In genomic region chr2:231463698-231464575, GRCh38 we compare ENCODE assay signal across 8 cellular contexts.
DNase-seq lines count a peak whose midpoint lies in the region; ATAC-seq and TF ChIP-seq lines count a peak whose summit lies in the region.

NCL (minus strand) TSS chr2:231464484; CDS start chr2:231464353, 131 bp downstream.

- POLR2A ChIA-PET in AG04449 (lab: Yijun Ruan, JAX) = interaction anchor here (0.6 to 2.8 kb wide), 22 partner anchors 10 to 735 kb away, joined by 3 to 56 read pairs (median 4); partner anchors contain the start of gene PTMA

- CTCF ChIA-PET in AG04449 (lab: Yijun Ruan, JAX) = interaction anchor here (0.9 to 10.1 kb wide), 8 partner anchors 12 to 237 kb away, joined by 3 to 97 read pairs (median 4); no protein-coding TSS in a partner anchor

- H3K36me3 Mint-ChIP-seq in central memory CD8-positive, alpha-beta T cell (ENCODE audit: insufficient read depth) = peaks cover 54% of the 10 kb centered on the region

- H3K27me3 Mint-ChIP-seq in central memory CD8-positive, alpha-beta T cell = no peaks in the 10 kb centered on the region

- ATAC-seq in GM18907 (IDR thresholded peaks at IDR 0.05; ENCODE audit: unreplicated experiment) = peak; percentile 89
- ATAC-seq in HG03159 (IDR thresholded peaks at IDR 0.05; ENCODE audit: unreplicated experiment) = peak; percentile 84
- peak; percentile 86 for ATAC-seq in central memory CD8-positive, alpha-beta T cell (replicated peaks; ENCODE audit: extremely low read depth, poor library complexity, severe bottlenecking)

- no peak for TF ChIP-seq CTCF in AG04449 (IDR thresholded peaks at IDR 0.05; ENCODE audit: insufficient read depth, low read length, missing control alignments)

- H3K4me3 ChIP-seq in AG04449 (ENCODE audit: low read depth, low read length) = peak within 1 kb of the TSS; percentile 97

- H3K27ac Mint-ChIP-seq in central memory CD8-positive, alpha-beta T cell (ENCODE audit: low read depth) = peak within 1 kb of the TSS; percentile 98

- H3K9me3 Mint-ChIP-seq in central memory CD8-positive, alpha-beta T cell = no peaks in the 10 kb centered on the region

- H3K4me3 Mint-ChIP-seq in central memory CD8-positive, alpha-beta T cell = peak within 1 kb of the TSS; percentile 90

- DNase-seq in AG04449 (ENCODE audit: low read depth, low spot score) (peak; percentile 82), NCI-H2227 treated with DMSO at 0.1 percent for 48 hours (lab: John Stamatoyannopoulos, UW) (peak; percentile 90), kidney tubule cell (ENCODE audit: low spot score) (peak; percentile 98)
- peak; percentile 78 for DNase-seq in activated CD4-positive, CD25-positive, alpha-beta regulatory T cell treated with anti-CD3 and anti-CD28 coated beads, Interleukin-2, amount 50 U/mL, for 16 hours (ENCODE audit: low read depth, low spot score)
- peak; percentile 73 to 93 for DNase-seq in central memory CD8-positive, alpha-beta T cell (ENCODE audit: low spot score in 2 of 2)
- peak; percentile 85 to 88 for DNase-seq in stimulated activated CD4-positive, alpha-beta T cell treated with anti-CD3 and anti-CD28 coated beads, Interleukin-2, amount 100 ng/mL, for 24 hours

- H3K4me1 Mint-ChIP-seq in central memory CD8-positive, alpha-beta T cell = peaks cover 47% of the 10 kb centered on the region

Comparison
In these comparisons a context has a peak if more than half of its experiments do, and no peak if none do; other contexts are left out.
1. Peak in every context shown above with its lines: DNase-seq, ATAC-seq and H3K4me3 ChIP-seq.